Comparison of ENCODE assay signal across 9 cellular contexts in genomic region chr5:123088031-123088805, GRCh38. TPM values are rescaled to one million over a fixed set of nuclear protein-coding genes. Genes with fewer than 3 reads are reported as not detected.
A peak's percentile ranks its signal among the peaks of the same experiment; 100 is the strongest.
DNase-seq lines count a peak whose midpoint lies in the region; ATAC-seq, FAIRE-seq and TF ChIP-seq lines count a peak whose summit lies in the region.
"Had no signal": no experiment of that assay in that cellular context is flagged by ENCODE, and none has a peak within 500 bp of the region (broad histone marks: within the 10 kb centered on the region; RNA-seq: fewer than 3 reads in every experiment).

No MANE protein-coding gene starts in this region.

- peaks cover 98% of the 10 kb centered on the region for H3K27me3 Mint-ChIP-seq in neural crest cell (ENCODE audit: low read depth)

- no peak overlapping the region for H3K27ac Mint-ChIP-seq in neural crest cell (ENCODE audit: unreplicated experiment)

- POLR2A ChIA-PET in PC-9 (lab: Charles Lee; ENCODE audit: unreplicated experiment) = no interaction called here

- no peak overlapping the region for H2AFZ ChIP-seq in PC-9

- intact Hi-C loops in PC-9 (cut with micrococcal nuclease; ENCODE audit: unreplicated experiment) = no loop called here

- peak overlapping the region; percentile 86 for H3K4me3 Mint-ChIP-seq in neural crest cell

- peak overlapping the region; percentile 21 for H3K9ac ChIP-seq in NT2/D1 (ENCODE audit: insufficient read length, low read depth)

- peaks cover 3% of the 10 kb centered on the region for H3K4me1 ChIP-seq in NT2/D1 (ENCODE audit: insufficient read depth, insufficient read length)
- H3K4me1 ChIP-seq in PC-9 (replicated peaks; ENCODE audit: insufficient read depth) = no peaks in the 10 kb centered on the region

- no peaks in the 10 kb centered on the region for H4K20me1 ChIP-seq in PC-9 (ENCODE audit: insufficient read depth)

- H3K9me3 ChIP-seq in NT2/D1 (ENCODE audit: insufficient read depth, low read length) (no peaks in the 10 kb centered on the region), PC-9 (ENCODE audit: insufficient read depth, low read depth) (no peaks in the 10 kb centered on the region)

- no peaks in the 10 kb centered on the region for H3K36me3 Mint-ChIP-seq in neural crest cell (ENCODE audit: low read depth)

- CTCF ChIA-PET in PC-9 (lab: Charles Lee) = no interaction called here

- DNase-seq in AG10803 (ENCODE audit: low read depth) (no peak), NT2/D1 (ENCODE audit: low read depth, low spot score) (no peak), neural crest cell (ENCODE audit: low read depth, low spot score) (peak; percentile 10), GM12892 (ENCODE audit: insufficient read length) (no peak), kidney glomerular epithelial cell (lab: John Stamatoyannopoulos, UW) (no peak), PC-9 (no peak)
- DNase-seq: NCI-H2029 had no signal

- FAIRE-seq in GM12892 (lab: Jason Lieb, UNC) = no peak

- no peak overlapping the region for H3K27ac ChIP-seq in PC-9

- H3F3A ChIP-seq in PC-9 (ENCODE audit: insufficient read depth, low read depth) = no peaks in the 10 kb centered on the region

- ATAC-seq in esophagus mucosa (peak; percentile 7), HG03045 (IDR thresholded peaks at IDR 0.05; ENCODE audit: unreplicated experiment) (no peak)

- no peak for TF ChIP-seq POLR2A in GM12892 (IDR thresholded peaks at IDR 0.05; ENCODE audit: low read depth, low read length)

- no peak overlapping the region for H3K4me2 ChIP-seq in PC-9

- TF ChIP-seq CTCF in AG10803 (conservative IDR thresholded peaks at IDR 0.05; ENCODE audit: low read length) (no peak), neural crest cell (conservative IDR thresholded peaks at IDR 0.05) (no peak), PC-9 (conservative IDR thresholded peaks at IDR 0.05) (no peak)

- no peaks in the 10 kb centered on the region for H3K79me2 ChIP-seq in PC-9 (ENCODE audit: low read depth)

- peak overlapping the region; percentile 60 for H3K4me3 ChIP-seq in AG10803 (ENCODE audit: low read length)
- H3K4me3 ChIP-seq in NT2/D1 (ENCODE audit: insufficient read length, low read depth) = peak overlapping the region; percentile 62
- H3K4me3 ChIP-seq in PC-9 = no peak overlapping the region

- H3K9me2 ChIP-seq in PC-9 (ENCODE audit: insufficient read depth) = no peaks in the 10 kb centered on the region

- no TSS peak for BruUV-seq in PC-9 (replicated peaks; lab: Mats Ljungman, UMichigan)

- no peaks in the 10 kb centered on the region for H3K36me3 ChIP-seq in NT2/D1 (ENCODE audit: insufficient read depth, insufficient read length, low read length)
- no peaks in the 10 kb centered on the region for H3K36me3 ChIP-seq in PC-9 (ENCODE audit: low read depth)

- H3K4me1 Mint-ChIP-seq in neural crest cell = peaks cover 32% of the 10 kb centered on the region

- H3K9me3 Mint-ChIP-seq in neural crest cell = no peaks in the 10 kb centered on the region

- peaks cover 98% of the 10 kb centered on the region for H3K27me3 ChIP-seq in NT2/D1 (ENCODE audit: insufficient read depth, insufficient read length)
- H3K27me3 ChIP-seq in PC-9 (ENCODE audit: insufficient read depth, low read depth) = no peaks in the 10 kb centered on the region

RNA-seq across cellular contexts. Expression of gene PRDM6, which starts 0.8 kb away (rescaled TPM):
- total RNA-seq in esophagus mucosa (0.32 TPM), neural crest cell (0.07 and 0.37 TPM in 2 replicates), PC-9 (2021) (0.26 and 0.40 TPM in 2 replicates)
- polyA plus RNA-seq in GM12892 (2012; ENCODE audit: missing spikeins) = not detected

RNA-seq across cellular contexts. Expression of gene PPIC, which starts 51.7 kb away (rescaled TPM):
- 44.7 TPM for total RNA-seq in esophagus mucosa
- 0.93 and 1.7 TPM in 2 replicates for total RNA-seq in neural crest cell
- not detected for polyA plus RNA-seq in GM12892 (2012; ENCODE audit: missing spikeins)
- total RNA-seq in PC-9 (2021) = 22.3 and 27.4 TPM in 2 replicates
